Comparison of ENCODE assay signal across 1 cellular context in genomic region chr6:31558318-31558625, GRCh38.
TF ChIP-seq lines count a peak whose summit lies in the region.

No MANE protein-coding gene starts in this region.

TF ChIP-seq in GM12878, 131 proteins besides CTCF, POLR2A, EP300 and RAD21:
- TF ChIP-seq IRF5 (IDR thresholded peaks at IDR 0.05; ENCODE audit: borderline replicate concordance) (no peak), TBL1XR1 (IDR thresholded peaks at IDR 0.05; ENCODE audit: low read depth, low read length) (no peak), NR2C2 (IDR thresholded peaks at IDR 0.05; ENCODE audit: borderline replicate concordance, control insufficient read depth, insufficient read length, low read depth) (no peak), SPI1 (IDR thresholded peaks at IDR 0.05; ENCODE audit: borderline replicate concordance, insufficient read depth, low read depth, low read length) (no peak), IKZF1 (conservative IDR thresholded peaks at IDR 0.05) (no peak), DPF2 (IDR thresholded peaks at IDR 0.05) (no peak), MTA3 (IDR thresholded peaks at IDR 0.05; ENCODE audit: borderline replicate concordance, low read length) (no peak), TAF1 (IDR thresholded peaks at IDR 0.05; ENCODE audit: borderline replicate concordance, low read depth, low read length) (no peak), HCFC1 (IDR thresholded peaks at IDR 0.05; ENCODE audit: low read length) (no peak)
- TF ChIP-seq, protein P1, sequence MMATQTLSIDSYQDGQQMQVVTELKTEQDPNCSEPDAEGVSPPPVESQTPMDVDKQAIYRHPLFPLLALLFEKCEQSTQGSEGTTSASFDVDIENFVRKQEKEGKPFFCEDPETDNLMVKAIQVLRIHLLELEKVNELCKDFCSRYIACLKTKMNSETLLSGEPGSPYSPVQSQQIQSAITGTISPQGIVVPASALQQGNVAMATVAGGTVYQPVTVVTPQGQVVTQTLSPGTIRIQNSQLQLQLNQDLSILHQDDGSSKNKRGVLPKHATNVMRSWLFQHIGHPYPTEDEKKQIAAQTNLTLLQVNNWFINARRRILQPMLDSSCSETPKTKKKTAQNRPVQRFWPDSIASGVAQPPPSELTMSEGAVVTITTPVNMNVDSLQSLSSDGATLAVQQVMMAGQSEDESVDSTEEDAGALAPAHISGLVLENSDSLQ (IDR thresholded peaks at IDR 0.05): no peak
- TF ChIP-seq, protein P2, sequence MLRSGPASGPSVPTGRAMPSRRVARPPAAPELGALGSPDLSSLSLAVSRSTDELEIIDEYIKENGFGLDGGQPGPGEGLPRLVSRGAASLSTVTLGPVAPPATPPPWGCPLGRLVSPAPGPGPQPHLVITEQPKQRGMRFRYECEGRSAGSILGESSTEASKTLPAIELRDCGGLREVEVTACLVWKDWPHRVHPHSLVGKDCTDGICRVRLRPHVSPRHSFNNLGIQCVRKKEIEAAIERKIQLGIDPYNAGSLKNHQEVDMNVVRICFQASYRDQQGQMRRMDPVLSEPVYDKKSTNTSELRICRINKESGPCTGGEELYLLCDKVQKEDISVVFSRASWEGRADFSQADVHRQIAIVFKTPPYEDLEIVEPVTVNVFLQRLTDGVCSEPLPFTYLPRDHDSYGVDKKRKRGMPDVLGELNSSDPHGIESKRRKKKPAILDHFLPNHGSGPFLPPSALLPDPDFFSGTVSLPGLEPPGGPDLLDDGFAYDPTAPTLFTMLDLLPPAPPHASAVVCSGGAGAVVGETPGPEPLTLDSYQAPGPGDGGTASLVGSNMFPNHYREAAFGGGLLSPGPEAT (IDR thresholded peaks at IDR 0.05; ENCODE audit: low read depth): no peak
- TF ChIP-seq, protein P3, sequence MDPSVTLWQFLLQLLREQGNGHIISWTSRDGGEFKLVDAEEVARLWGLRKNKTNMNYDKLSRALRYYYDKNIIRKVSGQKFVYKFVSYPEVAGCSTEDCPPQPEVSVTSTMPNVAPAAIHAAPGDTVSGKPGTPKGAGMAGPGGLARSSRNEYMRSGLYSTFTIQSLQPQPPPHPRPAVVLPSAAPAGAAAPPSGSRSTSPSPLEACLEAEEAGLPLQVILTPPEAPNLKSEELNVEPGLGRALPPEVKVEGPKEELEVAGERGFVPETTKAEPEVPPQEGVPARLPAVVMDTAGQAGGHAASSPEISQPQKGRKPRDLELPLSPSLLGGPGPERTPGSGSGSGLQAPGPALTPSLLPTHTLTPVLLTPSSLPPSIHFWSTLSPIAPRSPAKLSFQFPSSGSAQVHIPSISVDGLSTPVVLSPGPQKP (IDR thresholded peaks at IDR 0.05; ENCODE audit: low read depth, low read length): no peak
